16 cellular contexts compared by ENCODE assay signal in the genomic region with DNA sequence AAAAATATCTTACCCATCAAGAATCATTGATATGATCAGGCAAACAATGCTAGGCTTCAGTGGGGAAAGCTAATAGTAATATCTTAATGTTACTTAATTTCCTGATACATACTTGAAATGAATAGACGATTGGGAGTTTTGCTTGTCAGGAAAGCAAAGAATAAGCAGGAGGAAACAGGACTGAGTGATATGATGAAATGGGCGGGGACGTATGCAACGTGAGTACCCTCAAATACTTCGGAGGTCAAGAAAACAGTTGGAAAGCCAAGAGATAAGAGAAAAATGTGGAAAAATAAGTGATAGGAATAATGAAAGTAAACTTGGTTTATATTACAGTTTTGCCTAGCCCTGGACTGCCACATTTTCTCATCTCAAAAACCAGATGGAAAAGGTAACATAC. TPM values are rescaled to one million over a fixed set of nuclear protein-coding genes. Genes with fewer than 3 reads are reported as not detected.
DNase-seq lines count a peak whose midpoint lies in the region; ATAC-seq and TF ChIP-seq lines count a peak whose summit lies in the region.
"Had no signal": no experiment of that assay in that cellular context is flagged by ENCODE, and none has a peak within 500 bp of the region (broad histone marks: within the 10 kb centered on the region; RNA-seq: fewer than 3 reads in every experiment).

No MANE protein-coding gene starts in this region.

- TF ChIP-seq CTCF in coronary artery (IDR thresholded peaks at IDR 0.05), result no peak

- intact Hi-C loops in left cardiac atrium (cut with DNase I) (no loop called here), Right ventricle myocardium superior (cut with DNase I) (no loop called here), aorta (cut with DNase I) (no loop called here)

- H3K27ac ChIP-seq in coronary artery, result peak overlapping the region; percentile 28 to 57
- H3K27ac ChIP-seq in aorta (ENCODE audit: low read depth in 1 of 2, low read length in 2 of 2), result peak overlapping the region; percentile 71 to 87
- H3K27ac ChIP-seq: 22Rv1, BLaER1, HL-60 had no signal

- ATAC-seq in left cardiac atrium, result peak; percentile 50 to 81
- ATAC-seq in Right ventricle myocardium superior (ENCODE audit: poor library complexity), result no peak
- peak; percentile 41 for ATAC-seq in aorta (ENCODE audit: low FRiP score)
- no peak for ATAC-seq in HG03175 (IDR thresholded peaks at IDR 0.05; ENCODE audit: unreplicated experiment)
- ATAC-seq in HG03354 (IDR thresholded peaks at IDR 0.05; ENCODE audit: poor library complexity, severe bottlenecking, unreplicated experiment), result no peak

- DNase-seq in left cardiac atrium (no peak), Right ventricle myocardium superior (no peak), coronary artery (ENCODE audit: low spot score) (no peak), glomerular endothelial cell (ENCODE audit: extremely low read depth, low read depth, low spot score) (peak; percentile 36), aorta (no peak), NCI-H1417 treated with DMSO at 0.1 percent for 48 hours (lab: John Stamatoyannopoulos, UW) (no peak)
- DNase-seq: AML-193; Caco-2; CD8-positive, alpha-beta memory T cell; GF-D8 had no signal

- H3K36me3 ChIP-seq in aorta (ENCODE audit: control insufficient read depth in 1 of 2, insufficient read depth in 2 of 2, low read length in 1 of 2), result no peaks in the 10 kb centered on the region
- H3K36me3 ChIP-seq: BLaER1, HAP-1 had no signal

- H3K9me3 ChIP-seq in aorta (ENCODE audit: control insufficient read depth, low read length), result no peaks in the 10 kb centered on the region
- H3K9me3 ChIP-seq: BLaER1, Caco-2, HAP-1 had no signal

- peak overlapping the region; percentile 39 for H3K4me3 ChIP-seq in coronary artery
- H3K4me3 ChIP-seq in aorta (ENCODE audit: low read length in 2 of 2), result peak overlapping the region; percentile 34 to 54
- H3K4me3 ChIP-seq: BLaER1, HAP-1 had no signal

- no peaks in the 10 kb centered on the region for H3K27me3 ChIP-seq in aorta (ENCODE audit: control insufficient read depth in 1 of 2, insufficient read depth in 2 of 2, low read length in 1 of 2)
- H3K27me3 ChIP-seq: BLaER1 had no signal

- whole genome bisulfite sequencing in aorta, 2 donors, result 5 to 6% methylated on average over 5 of the region's 5 CpGs

- no peaks in the 10 kb centered on the region for H3K4me1 ChIP-seq in aorta (ENCODE audit: control insufficient read depth in 1 of 2, insufficient read depth in 2 of 2, low read length in 2 of 2)
- H3K4me1 ChIP-seq: BLaER1 had no signal

RNA-seq across cellular contexts. Expression of a gene that starts 49.2 kb away (rescaled TPM):
- 10 to 100 TPM; 14.5 to 16.1 TPM for total RNA-seq in left cardiac atrium
- total RNA-seq in Right ventricle myocardium superior, result 18.1 TPM
- total RNA-seq in glomerular endothelial cell, result 4.8 and 14.5 TPM in 2 replicates
- 10 to 100 TPM; 14.0 to 22.2 TPM for total RNA-seq in aorta
- polyA plus RNA-seq in aorta, result 1 to 10 TPM; 4.4 to 4.5 TPM

RNA-seq across cellular contexts. Expression of a gene that starts 49.3 kb away (rescaled TPM):
- total RNA-seq in left cardiac atrium, result 10 to 100 TPM; 24.7 to 27.8 TPM
- 24.3 TPM for total RNA-seq in Right ventricle myocardium superior
- 53.1 and 53.8 TPM in 2 replicates for total RNA-seq in glomerular endothelial cell
- 10 to 100 TPM; 21.0 to 28.3 TPM for total RNA-seq in aorta
- polyA plus RNA-seq in aorta, result 10 to 100 TPM; 35.6 to 46.1 TPM

Comparison
In these comparisons a context has a peak if more than half of its experiments do, and no peak if none do; other contexts are left out.
1. ATAC-seq: peak in left cardiac atrium (2 of 2) and aorta (single experiment); none in Right ventricle myocardium superior (single experiment), HG03175 (single experiment) and HG03354 (single experiment).